ENCODE assay signal across 27 cellular contexts in genomic region chr2:109257653-109258052, GRCh38.
DNase-seq lines count a peak whose midpoint lies in the region; ATAC-seq, FAIRE-seq and TF ChIP-seq lines count a peak whose summit lies in the region.
"Had no signal": no experiment of that assay in that cellular context is flagged by ENCODE, and none has a peak within 500 bp of the region (broad histone marks: within the 10 kb centered on the region; RNA-seq: fewer than 3 reads in every experiment).

No MANE protein-coding gene starts in this region.

- H3K36me3 ChIP-seq in BLaER1, result no peaks in the 10 kb centered on the region
- no peaks in the 10 kb centered on the region for H3K36me3 ChIP-seq in bronchial epithelial cell (ENCODE audit: control insufficient read depth, insufficient read depth, low read length)
- no peaks in the 10 kb centered on the region for H3K36me3 ChIP-seq in stomach
- H3K36me3 ChIP-seq: gastrocnemius medialis, left lung, pancreas, spleen had no signal

- H3K4me3 ChIP-seq in BLaER1, result no peak overlapping the region
- no peak overlapping the region for H3K4me3 ChIP-seq in bronchial epithelial cell (ENCODE audit: low read depth, low read length)
- H3K4me3 ChIP-seq in stomach, result no peak overlapping the region
- H3K4me3 ChIP-seq: body of pancreas, gastrocnemius medialis, left lung, pancreas, spleen had no signal

- TF ChIP-seq POLR2A in stomach (IDR thresholded peaks at IDR 0.05), result no peak

- DNase-seq in bronchial epithelial cell (ENCODE audit: low read depth), result no peak
- DNase-seq in islet precursor cell, result peak; percentile 34
- no peak for DNase-seq in stomach
- DNase-seq in HEK293T (ENCODE audit: extremely low spot score), result no peak
- DNase-seq in epidermal melanocyte (ENCODE audit: insufficient read length, low spot score), result no peak
- DNase-seq: activated CD4-positive, alpha-beta T cell treated with anti-CD3 and anti-CD28 coated beads for 48 hours; activated gamma-delta T cell; activated T-cell treated with anti-CD3 and anti-CD28 coated beads, Interleukin-2, amount 50 U/mL, for 24 hours; CD4-positive, alpha-beta T cell; hippocampal formation; Kasumi-1; left lung; naive thymus-derived CD8-positive, alpha-beta T cell; NCI-H146; NCI-H2107; NCI-H446; pancreas; retina; trophoblast cell had no signal

- peak overlapping the region; percentile 90 for H3K4me2 ChIP-seq in BLaER1

- no peak for ATAC-seq in HG03521 (IDR thresholded peaks at IDR 0.05; ENCODE audit: unreplicated experiment)
- ATAC-seq: body of pancreas; left lung; naive thymus-derived CD8-positive, alpha-beta T cell; pancreas; Right ventricle myocardium inferior had no signal

- intact Hi-C loops in stomach (cut with DNase I; ENCODE audit: low total_unique reads), result no loop called here

- peak overlapping the region; percentile 85 for H3K27ac ChIP-seq in BLaER1
- peak overlapping the region in 3 of 5 donors; percentile 11 to 43 (median 16) for H3K27ac ChIP-seq in stomach
- H3K27ac ChIP-seq: body of pancreas, HL-60, left lung, pancreas, spleen, VCaP had no signal

- peak overlapping the region; percentile 75; the same call in 1 of the 2 replicates for H3K9ac ChIP-seq in BLaER1

- WGBS in stomach, 5 donors, result 65 to 89% (median 75%) methylated on average over 3 of the region's 3 CpGs

- no peaks in the 10 kb centered on the region for H3K27me3 ChIP-seq in BLaER1
- H3K27me3 ChIP-seq in bronchial epithelial cell (ENCODE audit: control insufficient read depth, insufficient read depth, low read length), result no peaks in the 10 kb centered on the region
- no peaks in the 10 kb centered on the region for H3K27me3 ChIP-seq in stomach
- H3K27me3 ChIP-seq: body of pancreas, gastrocnemius medialis, left lung, pancreas, spleen had no signal

- peaks cover 93% of the 10 kb centered on the region for H3K4me1 ChIP-seq in BLaER1
- H3K4me1 ChIP-seq in stomach, result peaks cover 0 to 43% (median 15%) of the 10 kb centered on the region in 4 donors

- H3K9me3 ChIP-seq in BLaER1 (no peaks in the 10 kb centered on the region), stomach (no peaks in the 10 kb centered on the region)
- H3K9me3 ChIP-seq: body of pancreas, gastrocnemius medialis, left lung, pancreas, spleen had no signal

- no peak for TF ChIP-seq EP300 in stomach (IDR thresholded peaks at IDR 0.05)

- peak; percentile 62 for FAIRE-seq in bronchial epithelial cell (lab: Jason Lieb, UNC)
- FAIRE-seq: pancreas had no signal

- CTCF ChIA-PET in HEK293T (lab: Yijun Ruan, JAX), result interaction anchor here (1.5 kb wide), 1 partner anchor 252 kb away, joined by 6 read pairs; no protein-coding TSS in a partner anchor

- no peak for TF ChIP-seq CTCF in bronchial epithelial cell (IDR thresholded peaks at IDR 0.05; ENCODE audit: insufficient read depth, low read length, severe bottlenecking)
- no peak for TF ChIP-seq CTCF in stomach (IDR thresholded peaks at IDR 0.05)

- POLR2A ChIA-PET in HEK293T (lab: Yijun Ruan, JAX), result no interaction called here

- H4K20me1 ChIP-seq in BLaER1, result peaks cover 24% of the 10 kb centered on the region; the same call in 1 of the 2 replicates

TF ChIP-seq in HEK293T, 16 proteins besides CTCF, POLR2A, EP300 and RAD21:
- TF ChIP-seq CTBP1 (IDR thresholded peaks at IDR 0.05; ENCODE audit: borderline replicate concordance) (no peak), ELF4 (IDR thresholded peaks at IDR 0.05) (no peak), FOXM1 (IDR thresholded peaks at IDR 0.05; ENCODE audit: borderline replicate concordance) (no peak), SUZ12 (IDR thresholded peaks at IDR 0.05) (no peak), L3MBTL2 (conservative IDR thresholded peaks at IDR 0.05) (no peak), ZNF384 (IDR thresholded peaks at IDR 0.05) (no peak), SP1 (IDR thresholded peaks at IDR 0.05) (no peak), TARDBP (IDR thresholded peaks at IDR 0.05) (no peak), FOXA1 (IDR thresholded peaks at IDR 0.05) (no peak), LEF1 (IDR thresholded peaks at IDR 0.05; ENCODE audit: borderline replicate concordance) (no peak), BHLHE40 (IDR thresholded peaks at IDR 0.05; ENCODE audit: borderline replicate concordance) (no peak), HDGF (IDR thresholded peaks at IDR 0.05; ENCODE audit: borderline replicate concordance) (no peak), FOXK2 (IDR thresholded peaks at IDR 0.05) (no peak), ARNT (IDR thresholded peaks at IDR 0.05) (no peak), NFRKB (IDR thresholded peaks at IDR 0.05) (no peak)
- TF ChIP-seq, protein P1, sequence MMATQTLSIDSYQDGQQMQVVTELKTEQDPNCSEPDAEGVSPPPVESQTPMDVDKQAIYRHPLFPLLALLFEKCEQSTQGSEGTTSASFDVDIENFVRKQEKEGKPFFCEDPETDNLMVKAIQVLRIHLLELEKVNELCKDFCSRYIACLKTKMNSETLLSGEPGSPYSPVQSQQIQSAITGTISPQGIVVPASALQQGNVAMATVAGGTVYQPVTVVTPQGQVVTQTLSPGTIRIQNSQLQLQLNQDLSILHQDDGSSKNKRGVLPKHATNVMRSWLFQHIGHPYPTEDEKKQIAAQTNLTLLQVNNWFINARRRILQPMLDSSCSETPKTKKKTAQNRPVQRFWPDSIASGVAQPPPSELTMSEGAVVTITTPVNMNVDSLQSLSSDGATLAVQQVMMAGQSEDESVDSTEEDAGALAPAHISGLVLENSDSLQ (IDR thresholded peaks at IDR 0.05), result no peak
